ENCODE assay signal across 13 cellular contexts in the genomic region with DNA sequence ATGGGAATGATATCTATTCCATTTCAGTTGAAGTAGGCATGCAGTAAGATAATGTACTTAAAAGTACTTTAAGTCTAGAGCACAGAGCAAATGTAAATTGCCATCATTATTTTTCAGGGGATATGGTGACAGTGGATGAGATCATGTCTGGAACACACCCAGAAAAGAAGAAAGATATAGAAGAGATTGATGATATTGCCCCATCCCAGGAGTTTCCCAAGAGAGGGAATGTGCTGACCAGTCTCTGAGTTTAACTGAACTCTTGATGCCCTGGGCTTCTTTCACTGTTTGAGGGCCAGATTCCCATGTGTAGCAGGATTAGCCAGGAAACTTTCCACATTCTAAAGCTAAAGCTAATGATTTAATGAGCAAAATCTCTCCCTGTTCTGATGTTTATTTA.
DNase-seq lines count a peak whose midpoint lies in the region; ATAC-seq and TF ChIP-seq lines count a peak whose summit lies in the region.
"Had no signal": no experiment of that assay in that cellular context is flagged by ENCODE, and none has a peak within 500 bp of the region (broad histone marks: within the 10 kb centered on the region; RNA-seq: fewer than 3 reads in every experiment).

No MANE protein-coding gene starts in this region.

- H4K20me1 ChIP-seq in mammary epithelial cell (ENCODE audit: insufficient read depth, low read length): no peaks in the 10 kb centered on the region

- H3K9ac ChIP-seq in mammary epithelial cell (ENCODE audit: insufficient read depth, low read length): no peak overlapping the region

- H3K4me3 ChIP-seq in mammary epithelial cell (replicated peaks in 1 of 3; ENCODE audit: insufficient read depth in 1 of 3, low read depth in 2 of 3, low read length in 3 of 3) (no peak overlapping the region), left lung (no peak overlapping the region), tibial nerve (no peak overlapping the region)
- H3K4me3 ChIP-seq: SK-N-MC had no signal

- H3K9me3 ChIP-seq in mammary epithelial cell (replicated peaks; ENCODE audit: insufficient read depth, low read length) (no peaks in the 10 kb centered on the region), left lung (no peaks in the 10 kb centered on the region), tibial nerve (no peaks in the 10 kb centered on the region)

- BruUV-seq in mammary epithelial cell (replicated peaks; lab: Mats Ljungman, UMichigan): no TSS peak

- in situ Hi-C loops in mammary epithelial cell (cut with MboI; ENCODE audit: low sequenced_read_pairs in 2 of 2): no loop called here

- no peaks in the 10 kb centered on the region for H3K36me3 ChIP-seq in mammary epithelial cell (ENCODE audit: insufficient read depth, low read length)
- no peaks in the 10 kb centered on the region for H3K36me3 ChIP-seq in left lung
- H3K36me3 ChIP-seq in tibial nerve: no peaks in the 10 kb centered on the region

- TF ChIP-seq EP300 in tibial nerve (IDR thresholded peaks at IDR 0.05): no peak

- peak; percentile 18 for DNase-seq in AG20443 (ENCODE audit: low spot score)
- DNase-seq in LHCN-M2 (ENCODE audit: low read depth): peak; percentile 25
- DNase-seq in mammary epithelial cell: peak; percentile 41
- no peak for DNase-seq in left lung
- no peak for DNase-seq in midbrain (lab: John Stamatoyannopoulos, UW)
- no peak for DNase-seq in NCI-H2196 (lab: John Stamatoyannopoulos, UW; ENCODE audit: unreplicated experiment)
- no peak for DNase-seq in tibial nerve (ENCODE audit: low spot score in 2 of 2)
- DNase-seq in GM19240 (ENCODE audit: insufficient read length, low spot score): no peak
- DNase-seq: activated B cell treated with CpG ODN at 0.5 μM for 24 hours; CD4-positive, CD25-positive, alpha-beta regulatory T cell; NCI-H187; NK-92 treated with Interleukin-12 subunit alpha and Interleukin-12 subunit beta, amount 100 ng/mL, for 24 hours had no signal

- H3K27ac ChIP-seq in mammary epithelial cell (ENCODE audit: insufficient read depth, low read depth, low read length) (no peak overlapping the region), left lung (no peak overlapping the region), tibial nerve (no peak overlapping the region)
- H3K27ac ChIP-seq: SK-N-MC had no signal

- TF ChIP-seq CTCF in mammary epithelial cell (conservative IDR thresholded peaks at IDR 0.05 in 1 of 2, IDR thresholded peaks at IDR 0.05 in 1 of 2; ENCODE audit: extremely low read depth in 1 of 2, insufficient read depth in 1 of 2, low read depth in 1 of 2, low read length in 2 of 2): no peak
- TF ChIP-seq CTCF in left lung (IDR thresholded peaks at IDR 0.05): no peak
- TF ChIP-seq CTCF in tibial nerve (IDR thresholded peaks at IDR 0.05): no peak

- intact Hi-C loops in mammary epithelial cell (cut with micrococcal nuclease): no loop called here
- intact Hi-C loops in left lung (cut with DNase I): no loop called here

- CTCF ChIA-PET in mammary epithelial cell (lab: Charles Lee; ENCODE audit: low non-redundant PET): interaction anchor here (0.7 kb wide), 1 partner anchor 70 kb away, joined by 3 read pairs; no protein-coding TSS in a partner anchor

- H2AFZ ChIP-seq in mammary epithelial cell (ENCODE audit: low read depth, low read length): no peak overlapping the region

- peak; percentile 56 for ATAC-seq in left lung

- no peak for TF ChIP-seq POLR2A in tibial nerve (IDR thresholded peaks at IDR 0.05)

- no peaks in the 10 kb centered on the region for H3K79me2 ChIP-seq in mammary epithelial cell (ENCODE audit: insufficient read depth, low read length)

- H3K4me1 ChIP-seq in mammary epithelial cell (ENCODE audit: insufficient read depth, low read length) (no peaks in the 10 kb centered on the region), left lung (no peaks in the 10 kb centered on the region), tibial nerve (no peaks in the 10 kb centered on the region)

- dilution Hi-C loops in mammary epithelial cell (cut with HindIII; ENCODE audit: low sequenced_read_pairs): no loop called here

- H3K27me3 ChIP-seq in mammary epithelial cell (ENCODE audit: insufficient read depth, low read length) (peaks cover 7% of the 10 kb centered on the region), left lung (no peaks in the 10 kb centered on the region), tibial nerve (no peaks in the 10 kb centered on the region)

- no peak overlapping the region for H3K4me2 ChIP-seq in mammary epithelial cell (ENCODE audit: insufficient read depth, low read depth, low read length)

Comparison
In these comparisons a context has a peak if more than half of its experiments do, and no peak if none do; other contexts are left out.
1. DNase-seq: peak in AG20443 (single experiment), LHCN-M2 (single experiment) and mammary epithelial cell (single experiment); none in left lung (0 of 2), midbrain (single experiment), NCI-H2196 (single experiment), tibial nerve (0 of 2) and GM19240 (single experiment).